ENCODE assay signal across 7 cellular contexts in genomic region chr17:56835259-56835575, GRCh38. TPM values are rescaled to one million over a fixed set of nuclear protein-coding genes. Genes with fewer than 3 reads are reported as not detected.
DNase-seq lines count a peak whose midpoint lies in the region; ATAC-seq and TF ChIP-seq lines count a peak whose summit lies in the region.

No MANE protein-coding gene starts in this region.

- peak overlapping the region; percentile 91 for H3K4me3 Mint-ChIP-seq in HFFc6

- H3K36me3 ChIP-seq in SJCRH30 (0 out of 2 replicates have a peak, but pooled peaks cover 5% of the 10 kb centered on the region), gastroesophageal sphincter (peaks cover 0 to 7% of the 10 kb centered on the region in 2 donors), smooth muscle cell (ENCODE audit: low read depth) (no peaks in the 10 kb centered on the region)

- TF ChIP-seq EP300 in gastroesophageal sphincter (IDR thresholded peaks at IDR 0.05) = no peak

- ATAC-seq in gastroesophageal sphincter (no peak), GM18907 (IDR thresholded peaks at IDR 0.05; ENCODE audit: unreplicated experiment) (no peak)

- peak overlapping the region; percentile 87 for H3K4me2 ChIP-seq in smooth muscle cell

- peaks cover 6% of the 10 kb centered on the region for H3F3A ChIP-seq in smooth muscle cell (ENCODE audit: low read depth)

- 62 to 74% methylated on average over 5 of the region's 6 CpGs for WGBS in gastroesophageal sphincter (ENCODE audit: low coverage in 1 of 2), 2 donors
- 40% methylated on average over 6 of the region's 6 CpGs for WGBS in smooth muscle cell (ENCODE audit: low lambda C conversion rate)

- TF ChIP-seq POLR2A in gastroesophageal sphincter (IDR thresholded peaks at IDR 0.05) = no peak

- H3K4me3 ChIP-seq in SJCRH30 (peak overlapping the region; percentile 90), gastroesophageal sphincter (peak overlapping the region; percentile 52 to 83), smooth muscle cell (peak overlapping the region; percentile 68)

- DNase-seq in HFFc6 (no peak), SJCRH30 (no peak), smooth muscle cell (lab: John Stamatoyannopoulos, UW; ENCODE audit: unreplicated experiment) (no peak), AG08395 (ENCODE audit: low spot score) (no peak), GDM1 (lab: John Stamatoyannopoulos, UW) (no peak)

- H3K9me3 ChIP-seq in SJCRH30 (replicated peaks) (no peaks in the 10 kb centered on the region), gastroesophageal sphincter (no peaks in the 10 kb centered on the region), smooth muscle cell (replicated peaks; ENCODE audit: low read depth) (no peaks in the 10 kb centered on the region)

- no peak overlapping the region for H3K9ac ChIP-seq in smooth muscle cell (ENCODE audit: low read depth)

- no peaks in the 10 kb centered on the region for H3K79me2 ChIP-seq in smooth muscle cell (ENCODE audit: low read depth)

- no peak for TF ChIP-seq CTCF in HFFc6 (IDR thresholded peaks at IDR 0.05)
- TF ChIP-seq CTCF in gastroesophageal sphincter (IDR thresholded peaks at IDR 0.05) = no peak
- TF ChIP-seq CTCF in smooth muscle cell (IDR thresholded peaks at IDR 0.05; ENCODE audit: borderline replicate concordance, insufficient read depth, poor library complexity, severe bottlenecking) = no peak

- H3K4me1 Mint-ChIP-seq in HFFc6 (ENCODE audit: low read depth) = peaks cover 65% of the 10 kb centered on the region

- H3K27me3 Mint-ChIP-seq in HFFc6 (ENCODE audit: insufficient read depth) = no peaks in the 10 kb centered on the region; the same call in 1 of the 2 replicates

- H3K27ac ChIP-seq in SJCRH30 = no peak overlapping the region
- H3K27ac ChIP-seq in gastroesophageal sphincter = peak overlapping the region in 3 of 4 donors; percentile 89 to 96 (median 95)
- no peak overlapping the region for H3K27ac ChIP-seq in smooth muscle cell (ENCODE audit: low read depth)

- peaks cover 20% of the 10 kb centered on the region; the same call in 1 of the 2 replicates for H3K36me3 Mint-ChIP-seq in HFFc6 (ENCODE audit: low read depth)

- peak overlapping the region; percentile 66 for H3K27ac Mint-ChIP-seq in HFFc6

- peak overlapping the region; percentile 98 for H2AFZ ChIP-seq in smooth muscle cell (ENCODE audit: low read depth)

- peaks cover 2% of the 10 kb centered on the region for H4K20me1 ChIP-seq in smooth muscle cell (ENCODE audit: low read depth)

- H3K4me1 ChIP-seq in SJCRH30 (peaks cover 12% of the 10 kb centered on the region), gastroesophageal sphincter (peaks cover 0 to 66% (median 14%) of the 10 kb centered on the region in 3 donors), smooth muscle cell (ENCODE audit: low read depth) (peaks cover 14% of the 10 kb centered on the region)

- H3K27me3 ChIP-seq in SJCRH30 (no peaks in the 10 kb centered on the region), gastroesophageal sphincter (no peaks in the 10 kb centered on the region), smooth muscle cell (ENCODE audit: low read depth) (peaks cover 10% of the 10 kb centered on the region)

- no peaks in the 10 kb centered on the region for H3K9me3 Mint-ChIP-seq in HFFc6

RNA-seq across cellular contexts. Expression of gene DGKE, which starts 1.3 kb away (rescaled TPM):
- total RNA-seq in HFFc6 (2021; fragmentation: NEBNext Ultra II Directional; extraction: Animal tissue kit (Norgen Biotek cat#: 25700)) = 1 to 10 TPM; 5.9 to 9.3 (median 7.6) TPM
- 10.4 and 12.2 TPM in 2 replicates for total RNA-seq in SJCRH30 (2014; rRNA removed; shearing (Covaris generic))
- total RNA-seq in gastroesophageal sphincter (10 to 100 TPM in 1 of 4 donors, 1 to 10 TPM in 3; 8.4 to 12.5 (median 9.7) TPM), smooth muscle cell (2.6 and 5.9 TPM in 2 replicates)
- polyA plus RNA-seq in smooth muscle cell = 1.2 and 1.5 TPM in 2 replicates

RNA-seq across cellular contexts. Expression of gene C17orf67, which starts 1.5 kb away (rescaled TPM):
- 1 to 10 TPM; 1.5 to 2.3 (median 1.9) TPM for total RNA-seq in HFFc6 (2021; fragmentation: NEBNext Ultra II Directional; extraction: Animal tissue kit (Norgen Biotek cat#: 25700))
- total RNA-seq in SJCRH30 (2014; rRNA removed; shearing (Covaris generic)) = 0.76 and 1.5 TPM in 2 replicates
- total RNA-seq in gastroesophageal sphincter (1 to 10 TPM; 1.1 to 3.5 (median 2.3) TPM), smooth muscle cell (0.31 TPM in 1 of 2 replicates, not detected in the other)
- polyA plus RNA-seq in smooth muscle cell = 0.47 and 0.73 TPM in 2 replicates

Comparison
In these comparisons a context has a peak if more than half of its experiments do, and no peak if none do; other contexts are left out.
1. H3K27ac ChIP-seq: peak in gastroesophageal sphincter (3 of 4); none in SJCRH30 (single experiment) and smooth muscle cell (single experiment).
2. Peak in every context shown above with its lines, with median percentiles within 50 percentile points of each other: H3K4me3 ChIP-seq.